ENCODE assay signal across 16 cellular contexts in genomic region chr6:113047932-113048331, GRCh38.
"Had no signal": no experiment of that assay in that cellular context is flagged by ENCODE, and none has a peak within 500 bp of the region (broad histone marks: within the 10 kb centered on the region; RNA-seq: fewer than 3 reads in every experiment).

No MANE protein-coding gene starts in this region.

- H3K4me1 ChIP-seq: adrenal gland, body of pancreas, right atrium auricular region had no signal

- H3K27me3 ChIP-seq: adrenal gland, body of pancreas, foreskin keratinocyte, neutrophil, right atrium auricular region had no signal

- H3K4me3 ChIP-seq: adrenal gland, body of pancreas, mucosa of descending colon, right atrium auricular region, skin epidermis had no signal

- DNase-seq: activated CD4-positive, alpha-beta T cell treated with anti-CD3 and anti-CD28 coated beads, Interleukin-2, amount 10 ng/mL, durations not matched to agents 7 days and 5 days; activated CD4-positive, CD25-positive, alpha-beta regulatory T cell; activated naive CD4-positive, alpha-beta T cell treated with anti-CD3 and anti-CD28 coated beads, Interleukin-2, amount 10 ng/mL, durations not matched to agents 7 days and 5 days; activated T-cell treated with anti-CD3 and anti-CD28 coated beads for 4 hours; adrenal gland; body of pancreas; effector memory CD8-positive, alpha-beta T cell; foreskin keratinocyte; immature natural killer cell; mammary epithelial cell; mucosa of descending colon; naive thymus-derived CD8-positive, alpha-beta T cell had no signal

- H3K27ac ChIP-seq: adrenal gland, body of pancreas, epithelial cell of prostate, foreskin keratinocyte, neutrophil, right atrium auricular region had no signal

- H3K9me3 ChIP-seq: adrenal gland, body of pancreas, mucosa of descending colon, neutrophil, right atrium auricular region had no signal

- H3K36me3 ChIP-seq: adrenal gland, neutrophil, right atrium auricular region had no signal
